8 cellular contexts compared by ENCODE assay signal in the genomic region with DNA sequence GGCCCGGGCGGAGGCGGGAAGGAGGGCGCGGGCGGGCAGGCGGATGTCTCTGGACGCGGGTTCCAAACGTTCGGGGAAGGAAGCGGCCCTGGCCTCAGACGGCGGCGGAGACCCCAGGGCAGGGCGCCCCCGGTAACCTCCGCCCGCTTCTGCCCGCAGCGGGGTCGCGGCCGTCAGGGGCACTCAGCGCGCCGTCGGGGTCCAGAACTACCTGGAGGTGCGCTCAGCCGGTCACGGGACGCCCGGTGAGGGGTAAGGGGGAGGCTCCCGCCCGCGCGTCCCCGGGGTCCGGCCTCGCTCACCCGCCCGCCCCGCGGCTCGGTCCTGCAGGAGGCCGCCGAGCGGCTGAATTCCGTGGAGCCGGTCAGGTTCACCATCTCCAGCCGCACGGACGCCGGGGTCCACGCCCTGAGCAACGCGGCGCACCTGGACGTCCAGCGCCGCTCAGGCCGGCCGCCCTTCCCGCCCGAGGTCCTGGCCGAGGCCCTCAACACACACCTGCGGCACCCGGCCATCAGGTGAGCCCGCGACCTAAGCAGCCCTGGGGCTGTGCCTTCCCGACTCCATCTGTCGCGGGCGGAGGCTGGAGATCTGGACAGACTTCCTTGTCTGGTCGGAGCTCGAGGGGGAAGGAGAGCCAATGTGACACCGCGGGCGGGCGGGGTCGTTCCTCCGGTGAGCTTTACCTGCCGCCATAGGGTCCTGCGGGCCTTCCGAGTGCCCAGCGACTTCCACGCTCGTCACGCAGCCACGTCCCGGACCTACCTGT. TPM values are rescaled to one million over a fixed set of nuclear protein-coding genes. Genes with fewer than 3 reads are reported as not detected.
DNase-seq lines count a peak whose midpoint lies in the region; ATAC-seq and TF ChIP-seq lines count a peak whose summit lies in the region.

No MANE protein-coding gene starts in this region.

- H3K36me3 ChIP-seq in ovary: no peaks in the 10 kb centered on the region

- no peaks in the 10 kb centered on the region for H3K27me3 ChIP-seq in ovary

- peak overlapping the region; percentile 69 for H3K27ac Mint-ChIP-seq in activated B cell treated with CpG ODN at 0.5 μM for 24 hours

- H3K9me3 ChIP-seq in ovary: no peaks in the 10 kb centered on the region

- H3K9me3 Mint-ChIP-seq in activated B cell treated with CpG ODN at 0.5 μM for 24 hours: no peaks in the 10 kb centered on the region

- H3K4me3 ChIP-seq in GM12864 (ENCODE audit: low read depth, low read length) (peak overlapping the region; percentile 89), fibroblast of pulmonary artery (replicated peaks; ENCODE audit: low read depth, low read length) (peak overlapping the region; percentile 67), ovary (peak overlapping the region; percentile 68)

- DNase-seq in GM12864 (ENCODE audit: low read depth) (no peak), activated B cell treated with CpG ODN at 0.5 μM for 24 hours (no peak), fibroblast of pulmonary artery (ENCODE audit: low read depth) (no peak), ovary (peak in 3 of 5 donors; percentile 57 to 68 (median 61)), KG1 (lab: John Stamatoyannopoulos, UW) (no peak), AML-193 (lab: John Stamatoyannopoulos, UW) (no peak)

- POLR2A ChIA-PET in activated B cell treated with CpG ODN at 0.5 μM for 24 hours (lab: Charles Lee): no interaction called here

- no peak for TF ChIP-seq POLR2A in ovary (IDR thresholded peaks at IDR 0.05)

- TF ChIP-seq CTCF in GM12864 (IDR thresholded peaks at IDR 0.05; ENCODE audit: low read depth, low read length, missing control alignments) (no peak), activated B cell treated with CpG ODN at 0.5 μM for 24 hours (IDR thresholded peaks at IDR 0.05) (no peak), fibroblast of pulmonary artery (IDR thresholded peaks at IDR 0.05; ENCODE audit: low read length, missing control alignments) (no peak), ovary (IDR thresholded peaks at IDR 0.05) (no peak)

- CTCF ChIA-PET in activated B cell treated with CpG ODN at 0.5 μM for 24 hours (lab: Charles Lee): interaction anchor here (1.2 kb wide), 1 partner anchor 17 kb away, joined by 3 read pairs; no protein-coding TSS in a partner anchor

- H3K4me3 Mint-ChIP-seq in activated B cell treated with CpG ODN at 0.5 μM for 24 hours: peak overlapping the region; percentile 86

- ATAC-seq in HG02852 (IDR thresholded peaks at IDR 0.05; ENCODE audit: unreplicated experiment): peak; percentile 1
- no peak for ATAC-seq in activated B cell treated with CpG ODN at 0.5 μM for 24 hours (ENCODE audit: low read depth)
- no peak for ATAC-seq in activated CD4-positive, CD25-positive, alpha-beta regulatory T cell treated with anti-CD3 and anti-CD28 coated beads, Interleukin-2, amount 50 U/mL, for 24 hours

- no peak for TF ChIP-seq EP300 in ovary (IDR thresholded peaks at IDR 0.05)

- peak overlapping the region; percentile 54 to 91 for H3K27ac ChIP-seq in ovary

- intact Hi-C loops in activated B cell treated with CpG ODN at 0.5 μM for 24 hours (cut with micrococcal nuclease) (loop anchor here (1.0 to 10.0 kb wide), 10 partner anchors 15 to 586 kb away; a partner anchor contains a TSS), ovary (cut with DNase I) (no loop called here)

- peaks cover 32% of the 10 kb centered on the region for H3K4me1 ChIP-seq in ovary (ENCODE audit: insufficient read depth)

- peaks cover 20% of the 10 kb centered on the region for H3K36me3 Mint-ChIP-seq in activated B cell treated with CpG ODN at 0.5 μM for 24 hours (ENCODE audit: low read depth)

- peaks cover 35% of the 10 kb centered on the region for H3K4me1 Mint-ChIP-seq in activated B cell treated with CpG ODN at 0.5 μM for 24 hours

- WGBS in ovary, 3 donors: 2 to 6% (median 3%) methylated on average over 46 to 91 of the region's 91 CpGs

- H3K27me3 Mint-ChIP-seq in activated B cell treated with CpG ODN at 0.5 μM for 24 hours: no peaks in the 10 kb centered on the region

RNA-seq across cellular contexts. Expression of a gene that starts 0.5 kb away (rescaled TPM):
- total RNA-seq in activated B cell treated with CpG ODN at 0.5 μM for 24 hours (11.9 and 12.6 TPM in 2 replicates), ovary (10 to 100 TPM; 12.5 to 27.6 (median 21.7) TPM)
- polyA plus RNA-seq in ovary: 10 to 100 TPM in 1 of 2 donors, under 1 TPM in 1; 0.18 to 14.7 TPM

RNA-seq across cellular contexts. Expression of a gene that starts 1.2 kb away (rescaled TPM):
- total RNA-seq in activated B cell treated with CpG ODN at 0.5 μM for 24 hours (16.2 and 26.1 TPM in 2 replicates), ovary (10 to 100 TPM; 23.1 to 62.4 (median 46.4) TPM)
- polyA plus RNA-seq in ovary: 10 to 100 TPM in 1 of 2 donors, 1 to 10 TPM in 1; 3.5 to 33.4 TPM

RNA-seq across cellular contexts. Expression of a gene that starts 15.5 kb away (rescaled TPM):
- 131 and 151 TPM in 2 replicates for total RNA-seq in activated B cell treated with CpG ODN at 0.5 μM for 24 hours
- 100 to 1,000 TPM; 102 to 135 (median 109) TPM for total RNA-seq in ovary
- 100 to 1,000 TPM in 1 of 2 donors, 10 to 100 TPM in 1; 72.6 to 119 TPM for polyA plus RNA-seq in ovary

RNA-seq across cellular contexts. Expression of a gene that starts 15.7 kb away (rescaled TPM):
- total RNA-seq in activated B cell treated with CpG ODN at 0.5 μM for 24 hours (13.8 and 15.3 TPM in 2 replicates), ovary (10 to 100 TPM; 13.8 to 21.0 (median 14.8) TPM)
- 10 to 100 TPM in 1 of 2 donors, 1 to 10 TPM in 1; 2.4 to 18.3 TPM for polyA plus RNA-seq in ovary

RNA-seq across cellular contexts. Expression of a gene that starts 22.1 kb away (rescaled TPM):
- 2.5 and 2.7 TPM in 2 replicates for total RNA-seq in activated B cell treated with CpG ODN at 0.5 μM for 24 hours
- total RNA-seq in ovary: under 1 TPM in 6 of 7 donors, not detected in 1; 0.07 to 0.40 (median 0.23) TPM
- polyA plus RNA-seq in ovary: under 1 TPM in 1 of 2 donors, not detected in 1; 0.24 TPM

Comparison
In these comparisons a context has a peak if more than half of its experiments do, and no peak if none do; other contexts are left out.
1. DNase-seq: peak in ovary (3 of 5); none in GM12864 (single experiment), activated B cell treated with CpG ODN at 0.5 μM for 24 hours (single experiment), fibroblast of pulmonary artery (single experiment), KG1 (single experiment) and AML-193 (0 of 2).
2. Peak in every context shown above with its lines, with median percentiles within 50 percentile points of each other: H3K4me3 ChIP-seq.